2 cellular contexts compared by ENCODE assay signal in the genomic region with DNA sequence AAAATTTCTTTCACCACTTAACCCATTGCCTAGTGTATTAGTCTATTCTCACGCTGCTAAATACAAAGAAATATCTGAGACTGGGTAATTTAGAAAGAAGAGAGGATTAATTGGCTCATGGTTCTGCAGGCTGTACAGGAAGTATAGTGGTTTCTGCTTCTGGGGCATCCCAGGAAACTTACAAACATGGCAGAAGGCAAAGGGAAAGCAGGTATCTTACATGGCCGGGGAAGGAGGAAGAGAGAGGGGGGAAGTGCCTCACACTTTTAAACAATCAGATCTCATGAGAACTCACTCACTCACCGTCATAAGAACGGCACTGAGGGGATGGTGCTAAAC.
TF ChIP-seq lines count a peak whose summit lies in the region.

No MANE protein-coding gene starts in this region.

TF ChIP-seq in IMR-90, 13 proteins besides CTCF, POLR2A, EP300 and RAD21:
- TF ChIP-seq, protein P1, sequence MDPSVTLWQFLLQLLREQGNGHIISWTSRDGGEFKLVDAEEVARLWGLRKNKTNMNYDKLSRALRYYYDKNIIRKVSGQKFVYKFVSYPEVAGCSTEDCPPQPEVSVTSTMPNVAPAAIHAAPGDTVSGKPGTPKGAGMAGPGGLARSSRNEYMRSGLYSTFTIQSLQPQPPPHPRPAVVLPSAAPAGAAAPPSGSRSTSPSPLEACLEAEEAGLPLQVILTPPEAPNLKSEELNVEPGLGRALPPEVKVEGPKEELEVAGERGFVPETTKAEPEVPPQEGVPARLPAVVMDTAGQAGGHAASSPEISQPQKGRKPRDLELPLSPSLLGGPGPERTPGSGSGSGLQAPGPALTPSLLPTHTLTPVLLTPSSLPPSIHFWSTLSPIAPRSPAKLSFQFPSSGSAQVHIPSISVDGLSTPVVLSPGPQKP (IDR thresholded peaks at IDR 0.05; ENCODE audit: borderline replicate concordance, low read depth, low read length) = no peak
- TF ChIP-seq MAZ (IDR thresholded peaks at IDR 0.05; ENCODE audit: borderline replicate concordance, low read depth, low read length) = no peak
- no peak for TF ChIP-seq SMC3 (IDR thresholded peaks at IDR 0.05; ENCODE audit: low read depth, low read length)

TF ChIP-seq in SK-N-SH, 30 proteins besides CTCF, POLR2A, EP300 and RAD21:
- TF ChIP-seq, protein P2, sequence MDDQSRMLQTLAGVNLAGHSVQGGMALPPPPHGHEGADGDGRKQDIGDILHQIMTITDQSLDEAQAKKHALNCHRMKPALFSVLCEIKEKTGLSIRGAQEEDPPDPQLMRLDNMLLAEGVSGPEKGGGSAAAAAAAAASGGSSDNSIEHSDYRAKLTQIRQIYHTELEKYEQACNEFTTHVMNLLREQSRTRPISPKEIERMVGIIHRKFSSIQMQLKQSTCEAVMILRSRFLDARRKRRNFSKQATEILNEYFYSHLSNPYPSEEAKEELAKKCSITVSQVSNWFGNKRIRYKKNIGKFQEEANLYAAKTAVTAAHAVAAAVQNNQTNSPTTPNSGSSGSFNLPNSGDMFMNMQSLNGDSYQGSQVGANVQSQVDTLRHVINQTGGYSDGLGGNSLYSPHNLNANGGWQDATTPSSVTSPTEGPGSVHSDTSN (IDR thresholded peaks at IDR 0.05) = no peak
- peak; percentile 43; the same call in 1 of the 2 replicates for TF ChIP-seq YY1 (IDR thresholded peaks at IDR 0.05; ENCODE audit: low read depth)
